1 cellular context compared by ENCODE assay signal in genomic region chr11:65883058-65883761, GRCh38.
TF ChIP-seq lines count a peak whose summit lies in the region.

No MANE protein-coding gene starts in this region.

TF ChIP-seq in H1, 55 proteins besides CTCF, POLR2A, EP300 and RAD21:
- TF ChIP-seq SAP30 (IDR thresholded peaks at IDR 0.05; ENCODE audit: insufficient read depth, insufficient replicate concordance, low read length) (no peak), TAF7 (optimal IDR thresholded peaks at IDR 0.05; ENCODE audit: borderline replicate concordance, low read depth, low read length) (no peak), KDM4A (IDR thresholded peaks at IDR 0.05; ENCODE audit: low read depth, low read length, severe bottlenecking) (no peak), POLR2AphosphoS5 (IDR thresholded peaks at IDR 0.05; ENCODE audit: low read depth, low read length) (peak; percentile 5; the same call in 1 of the 2 replicates)
TF ChIP-seq in H1: peak in this region for 1.
